ENCODE assay signal across 15 cellular contexts in the genomic region with DNA sequence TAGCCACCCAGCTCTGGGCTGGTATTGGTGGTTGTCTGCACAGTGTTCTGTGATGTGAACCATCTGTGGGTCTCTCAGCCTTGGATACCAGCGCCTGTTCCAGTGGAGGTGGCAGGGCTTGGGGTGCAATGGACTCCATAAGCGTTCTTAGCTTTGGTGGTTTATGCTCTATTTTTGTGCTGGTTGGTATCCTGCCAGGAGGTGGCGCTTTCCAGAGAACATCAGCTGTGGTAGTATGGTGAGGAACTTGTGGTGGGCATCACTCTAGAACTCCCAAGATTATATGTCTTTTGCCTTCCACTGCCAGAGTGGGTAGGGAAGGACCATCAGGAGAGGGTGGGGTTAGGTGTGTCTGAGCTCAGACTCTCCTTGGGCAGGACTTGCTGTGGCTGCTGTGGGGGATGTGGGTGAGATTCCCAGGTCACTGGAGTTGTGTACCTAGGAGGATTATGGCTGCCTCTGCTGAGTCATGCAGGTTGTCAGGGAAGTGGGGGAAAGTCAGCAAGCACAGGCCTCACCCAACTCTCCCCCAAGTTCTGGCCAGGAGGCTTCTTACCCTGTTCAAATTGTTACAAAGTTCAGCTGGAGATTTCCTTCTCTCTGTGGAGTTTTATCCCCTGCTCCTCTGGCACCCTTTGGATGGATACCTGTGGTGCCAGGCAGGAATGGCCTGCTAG. TPM values are rescaled to one million over a fixed set of nuclear protein-coding genes. Genes with fewer than 3 reads are reported as not detected.
DNase-seq lines count a peak whose midpoint lies in the region; ATAC-seq and TF ChIP-seq lines count a peak whose summit lies in the region.
"Had no signal": no experiment of that assay in that cellular context is flagged by ENCODE, and none has a peak within 500 bp of the region (broad histone marks: within the 10 kb centered on the region; RNA-seq: fewer than 3 reads in every experiment).

No MANE protein-coding gene starts in this region.

- H4K8ac ChIP-seq in mesendoderm (ENCODE audit: low read depth, low read length): no peak overlapping the region

- no peaks in the 10 kb centered on the region for H3K4me1 Mint-ChIP-seq in GM23338
- H3K4me1 Mint-ChIP-seq: memory B cell had no signal

- H3K9me2 ChIP-seq in GM23338 (ENCODE audit: insufficient read depth) (0 out of 2 replicates have a peak, but pooled peaks cover 8% of the 10 kb centered on the region), SU-DHL-6 (replicated peaks; ENCODE audit: insufficient read depth, low read length) (no peaks in the 10 kb centered on the region)

- H2AFZ ChIP-seq in GM23338 (peak overlapping the region; percentile 81; the same call in 1 of the 2 replicates), SU-DHL-6 (ENCODE audit: low read depth, low read length, severe bottlenecking) (no peak overlapping the region)

- no peak overlapping the region for H2BK120ac ChIP-seq in mesendoderm (ENCODE audit: low read depth, low read length)

- no peak overlapping the region for H2BK5ac ChIP-seq in mesendoderm (ENCODE audit: low read length)

- H3K4ac ChIP-seq in mesendoderm (ENCODE audit: low read depth, low read length): no peak overlapping the region

- H2AK5ac ChIP-seq in mesendoderm (ENCODE audit: low read length): no peak overlapping the region

- H3K23ac ChIP-seq in mesendoderm (ENCODE audit: low read length): no peak overlapping the region

- H2BK15ac ChIP-seq in mesendoderm (replicated peaks; ENCODE audit: low read depth): no peak overlapping the region

- no peaks in the 10 kb centered on the region for H3K27me3 Mint-ChIP-seq in GM23338 (ENCODE audit: insufficient read depth, low read depth, poor library complexity)

- H3K4me2 ChIP-seq in GM23338: no peak overlapping the region
- no peak overlapping the region for H3K4me2 ChIP-seq in SU-DHL-6 (ENCODE audit: low read depth, low read length, poor library complexity, severe bottlenecking)
- no peak overlapping the region for H3K4me2 ChIP-seq in mesendoderm (ENCODE audit: low read length)

- no peak overlapping the region for H3K4me3 Mint-ChIP-seq in GM23338
- H3K4me3 Mint-ChIP-seq: memory B cell had no signal

- DNase-seq in NCI-H82 (lab: John Stamatoyannopoulos, UW) (peak; percentile 1), NCI-H82 treated with DMSO at 0.1 percent for 48 hours (lab: John Stamatoyannopoulos, UW; ENCODE audit: unreplicated experiment) (no peak), GM23338 (ENCODE audit: low spot score) (peak; percentile 58), mesendoderm (peak; percentile 39), putamen (ENCODE audit: low spot score) (no peak), right atrium auricular region (ENCODE audit: low spot score) (no peak), HK-2 (ENCODE audit: unreplicated experiment) (no peak)
- DNase-seq: activated CD4-positive, CD25-positive, alpha-beta regulatory T cell; colonic mucosa; NCI-H1694 treated with DMSO at 0.1 percent for 48 hours; NCI-H774; ovary had no signal

- no peaks in the 10 kb centered on the region for H3K79me2 ChIP-seq in GM23338 (replicated peaks; ENCODE audit: insufficient read depth)
- H3K79me2 ChIP-seq in SU-DHL-6 (ENCODE audit: insufficient read depth, low read length): no peaks in the 10 kb centered on the region
- no peaks in the 10 kb centered on the region for H3K79me2 ChIP-seq in mesendoderm (ENCODE audit: control insufficient read depth, insufficient read depth, low read length)

- no peak overlapping the region for H4K5ac ChIP-seq in mesendoderm (ENCODE audit: low read length)

- no peaks in the 10 kb centered on the region for H3F3A ChIP-seq in GM23338 (replicated peaks; ENCODE audit: low read depth)
- H3F3A ChIP-seq in SU-DHL-6 (ENCODE audit: insufficient read depth): no peaks in the 10 kb centered on the region

- no CpG with 5 or more reads among the region's 3 CpGs for WGBS in mesendoderm (ENCODE audit: extremely low coverage, insufficient coverage, low lambda C conversion rate)

- TF ChIP-seq CTCF in GM23338 (conservative IDR thresholded peaks at IDR 0.05; ENCODE audit: low read depth in 2 of 2) (peak; percentile 65 to 75), SU-DHL-6 (IDR thresholded peaks at IDR 0.05; ENCODE audit: insufficient read depth, low read length, poor library complexity, severe bottlenecking) (peak; percentile 30), right atrium auricular region (IDR thresholded peaks at IDR 0.05) (no peak)

- H3K56ac ChIP-seq in mesendoderm (ENCODE audit: low read length): no peak overlapping the region

- H3K27me3 ChIP-seq in GM23338 (ENCODE audit: insufficient read depth) (no peaks in the 10 kb centered on the region), SU-DHL-6 (ENCODE audit: low read length) (no peaks in the 10 kb centered on the region), mesendoderm (ENCODE audit: insufficient read depth, low read length, poor library complexity) (no peaks in the 10 kb centered on the region), right atrium auricular region (no peaks in the 10 kb centered on the region)
- H3K27me3 ChIP-seq: colonic mucosa, ovary, SJCRH30 had no signal

- H3K79me1 ChIP-seq in mesendoderm (ENCODE audit: low read length): no peaks in the 10 kb centered on the region

- H3K36me3 Mint-ChIP-seq in GM23338 (ENCODE audit: low read depth): no peaks in the 10 kb centered on the region
- H3K36me3 Mint-ChIP-seq: memory B cell had no signal

- no peak overlapping the region for H3K27ac ChIP-seq in GM23338 (ENCODE audit: low read depth)
- H3K27ac ChIP-seq in SU-DHL-6 (ENCODE audit: low read depth, low read length): no peak overlapping the region
- H3K27ac ChIP-seq in mesendoderm (ENCODE audit: low read depth, low read length): no peak overlapping the region
- no peak overlapping the region for H3K27ac ChIP-seq in right atrium auricular region
- H3K27ac ChIP-seq: colonic mucosa, ovary, SJCRH30 had no signal

- no peaks in the 10 kb centered on the region for H3K4me1 ChIP-seq in GM23338 (ENCODE audit: insufficient read depth)
- no peaks in the 10 kb centered on the region for H3K4me1 ChIP-seq in mesendoderm (ENCODE audit: control insufficient read depth, low read depth, low read length)
- no peaks in the 10 kb centered on the region for H3K4me1 ChIP-seq in right atrium auricular region
- H3K4me1 ChIP-seq: colonic mucosa, SJCRH30 had no signal

- peak; percentile 55 for ATAC-seq in GM23338

- H3K27ac Mint-ChIP-seq in GM23338: peak overlapping the region; percentile 47; the same call in 1 of the 2 replicates
- H3K27ac Mint-ChIP-seq: memory B cell had no signal

- peak overlapping the region; percentile 46 for H3K18ac ChIP-seq in mesendoderm (ENCODE audit: low read length)

- H3K36me3 ChIP-seq in GM23338 (ENCODE audit: insufficient read depth) (no peaks in the 10 kb centered on the region), SU-DHL-6 (ENCODE audit: low read length) (no peaks in the 10 kb centered on the region), mesendoderm (ENCODE audit: control insufficient read depth, insufficient read depth, low read length) (no peaks in the 10 kb centered on the region), right atrium auricular region (no peaks in the 10 kb centered on the region)
- H3K36me3 ChIP-seq: colonic mucosa, ovary, SJCRH30 had no signal

- peaks cover 10% of the 10 kb centered on the region; the same call in 2 of the 3 replicates for H3K9me3 Mint-ChIP-seq in GM23338

- H3K9ac ChIP-seq in SU-DHL-6 (ENCODE audit: low read length): no peak overlapping the region
- no peak overlapping the region for H3K9ac ChIP-seq in mesendoderm (ENCODE audit: low read length)

- H4K20me1 ChIP-seq in GM23338 (replicated peaks; ENCODE audit: insufficient read depth): no peaks in the 10 kb centered on the region
- H4K20me1 ChIP-seq in SU-DHL-6 (ENCODE audit: low read depth, low read length): no peaks in the 10 kb centered on the region

- H3K9me3 ChIP-seq in SU-DHL-6 (ENCODE audit: insufficient read depth, low read length): no peaks in the 10 kb centered on the region
- H3K9me3 ChIP-seq in right atrium auricular region: no peaks in the 10 kb centered on the region
- H3K9me3 ChIP-seq: colonic mucosa, ovary, SJCRH30 had no signal

- H3K4me3 ChIP-seq in GM23338 (no peak overlapping the region), SU-DHL-6 (ENCODE audit: insufficient read depth, low read length, poor library complexity, severe bottlenecking) (no peak overlapping the region), mesendoderm (ENCODE audit: low read length) (no peak overlapping the region), right atrium auricular region (no peak overlapping the region)
- H3K4me3 ChIP-seq: colonic mucosa, ovary, SJCRH30 had no signal

TF ChIP-seq in GM23338, 12 proteins besides CTCF, POLR2A, EP300 and RAD21:
- TF ChIP-seq POLR2AphosphoS5 (IDR thresholded peaks at IDR 0.05; ENCODE audit: low read depth) (no peak), NANOG (IDR thresholded peaks at IDR 0.05; ENCODE audit: borderline replicate concordance) (no peak), EZH2 (IDR thresholded peaks at IDR 0.05; ENCODE audit: low read depth, unreplicated experiment) (no peak), CREB1 (CRISPR knock-in tag; IDR thresholded peaks at IDR 0.05; ENCODE audit: low read depth) (no peak)
- TF ChIP-seq, protein P1, sequence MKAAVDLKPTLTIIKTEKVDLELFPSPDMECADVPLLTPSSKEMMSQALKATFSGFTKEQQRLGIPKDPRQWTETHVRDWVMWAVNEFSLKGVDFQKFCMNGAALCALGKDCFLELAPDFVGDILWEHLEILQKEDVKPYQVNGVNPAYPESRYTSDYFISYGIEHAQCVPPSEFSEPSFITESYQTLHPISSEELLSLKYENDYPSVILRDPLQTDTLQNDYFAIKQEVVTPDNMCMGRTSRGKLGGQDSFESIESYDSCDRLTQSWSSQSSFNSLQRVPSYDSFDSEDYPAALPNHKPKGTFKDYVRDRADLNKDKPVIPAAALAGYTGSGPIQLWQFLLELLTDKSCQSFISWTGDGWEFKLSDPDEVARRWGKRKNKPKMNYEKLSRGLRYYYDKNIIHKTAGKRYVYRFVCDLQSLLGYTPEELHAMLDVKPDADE (IDR thresholded peaks at IDR 0.05): no peak

RNA-seq across cellular contexts. Expression of gene MRGPRX2, which starts 47.2 kb away (rescaled TPM):
- total RNA-seq in GM23338 (2014; rRNA removed; shearing (Covaris generic)): not detected in 2 replicates
- polyA plus RNA-seq in GM23338 (2016; fragmentation: Nextera tagmentation; extraction: Ambion mirVana): not detected in 2 replicates
- not detected for polyA plus RNA-seq in mesendoderm (2013, experiment 1 of 2)
- polyA plus RNA-seq in mesendoderm (2013, experiment 2 of 2): not detected
- total RNA-seq in right atrium auricular region: not detected
- total RNA-seq: colonic mucosa, SJCRH30 had no signal

Comparison
In these comparisons a context has a peak if more than half of its experiments do, and no peak if none do; other contexts are left out.
1. DNase-seq: peak in NCI-H82 (single experiment), GM23338 (single experiment) and mesendoderm (single experiment); none in NCI-H82 treated with DMSO at 0.1 percent for 48 hours (single experiment), putamen (single experiment), right atrium auricular region (single experiment) and HK-2 (single experiment).
2. CTCF ChIP-seq: peak in GM23338 (2 of 2) and SU-DHL-6 (single experiment); none in right atrium auricular region (0 of 2).